21 cellular contexts compared by ENCODE assay signal in the genomic region with DNA sequence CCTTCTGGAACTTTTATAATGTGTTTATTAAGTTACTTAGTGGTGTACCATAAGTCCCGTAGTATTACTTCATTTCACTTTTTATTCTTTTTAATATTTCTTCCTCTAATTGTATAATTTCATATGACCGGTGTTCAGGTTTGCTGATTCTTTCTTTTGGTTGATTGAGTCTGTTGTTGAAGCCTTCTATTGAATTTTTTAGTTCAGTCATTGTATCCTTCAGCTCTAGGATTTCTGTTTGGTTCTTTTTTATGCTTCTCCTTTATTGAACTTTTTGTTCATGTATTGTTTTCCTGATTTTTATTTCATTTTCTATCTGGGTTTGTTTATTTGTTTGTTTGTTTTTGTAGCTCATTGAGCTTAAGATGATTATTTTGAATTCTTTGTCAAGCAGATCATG.
"Had no signal": no experiment of that assay in that cellular context is flagged by ENCODE, and none has a peak within 500 bp of the region (broad histone marks: within the 10 kb centered on the region; RNA-seq: fewer than 3 reads in every experiment).

No MANE protein-coding gene starts in this region.

- H3K4me1 ChIP-seq: esophagus muscularis mucosa, gastrocnemius medialis, heart right ventricle, psoas muscle, testis, transverse colon had no signal

- DNase-seq: cortex of kidney; effector memory CD4-positive, alpha-beta T cell; gastrocnemius medialis; heart right ventricle; hypothalamus; islet precursor cell; mammary epithelial cell; naive thymus-derived CD8-positive, alpha-beta T cell; psoas muscle; retina; small intestine; stimulated activated CD4-positive, alpha-beta T cell treated with anti-CD3 and anti-CD28 coated beads, Interleukin-4, amount 100 ng/mL, for 1 hour; stimulated activated CD8-positive, alpha-beta memory T cell treated with anti-CD3 and anti-CD28 coated beads, Interleukin-4, amount 100 ng/mL, for 48 hours; stimulated activated naive CD8-positive, alpha-beta T cell treated with anti-CD3 and anti-CD28 coated beads, Interleukin-15, Interleukin-2, amounts not matched to agents 100 U/mL and 50 U/mL, for 24 hours; testis; transverse colon had no signal

- H3K27ac ChIP-seq: esophagus muscularis mucosa, gastrocnemius medialis, heart right ventricle, neutrophil, psoas muscle, testis, transverse colon had no signal

- FAIRE-seq: endometrium, small intestine had no signal

- H3K4me3 ChIP-seq: esophagus muscularis mucosa, gastrocnemius medialis, heart right ventricle, psoas muscle, testis, transverse colon had no signal

- ATAC-seq: gastrocnemius medialis; heart right ventricle; left lobe of liver; naive thymus-derived CD8-positive, alpha-beta T cell; psoas muscle; stimulated activated effector memory CD8-positive, alpha-beta T cell treated with anti-CD3 and anti-CD28 coated beads, Interleukin-12 subunit alpha, Interleukin-12 subunit beta, amount 100 ng/mL, for 72 hours; stimulated activated naive CD8-positive, alpha-beta T cell treated with anti-CD3 and anti-CD28 coated beads, Interleukin-15, Interleukin-2, amounts not matched to agents 100 U/mL and 50 U/mL, for 24 hours had no signal

- H3K27me3 ChIP-seq: esophagus muscularis mucosa, gastrocnemius medialis, heart right ventricle, neutrophil, testis, transverse colon had no signal

- H3K9me3 ChIP-seq: testis had no signal

- H3K36me3 ChIP-seq: neutrophil had no signal
